ENCODE assay signal across 18 cellular contexts in the genomic region with DNA sequence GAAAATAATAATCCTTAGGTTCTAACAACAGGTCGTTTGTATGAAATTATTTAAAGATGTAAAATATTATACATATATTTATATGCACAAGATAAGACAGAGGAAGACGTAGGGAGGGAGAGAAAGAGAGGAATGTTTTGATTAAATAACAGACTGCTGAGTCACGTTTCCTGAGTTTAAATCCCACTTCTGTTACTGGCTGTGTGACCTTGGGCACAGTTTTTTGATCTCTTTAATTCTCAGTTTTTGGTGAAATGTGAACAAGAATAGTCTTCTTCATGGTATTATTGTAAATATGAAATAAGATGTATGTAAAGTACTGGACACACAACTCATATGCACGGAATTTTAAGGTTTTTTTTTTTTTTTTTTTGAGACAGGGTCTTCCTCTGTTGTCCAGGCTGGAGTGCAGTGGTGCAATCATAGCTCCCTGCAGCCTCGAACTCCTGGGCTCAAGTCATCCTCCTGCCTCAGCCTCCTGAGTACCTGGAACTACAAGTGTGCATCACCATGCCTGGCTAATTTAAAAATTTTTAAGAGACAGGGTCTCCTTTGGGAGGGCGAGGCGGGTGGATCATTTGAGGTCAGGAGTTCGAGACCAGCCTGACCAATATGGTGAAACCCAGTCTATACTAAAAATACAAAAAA. TPM values are rescaled to one million over a fixed set of nuclear protein-coding genes. Genes with fewer than 3 reads are reported as not detected.
DNase-seq lines count a peak whose midpoint lies in the region; ATAC-seq and TF ChIP-seq lines count a peak whose summit lies in the region.
"Had no signal": no experiment of that assay in that cellular context is flagged by ENCODE, and none has a peak within 500 bp of the region (broad histone marks: within the 10 kb centered on the region; RNA-seq: fewer than 3 reads in every experiment).

No MANE protein-coding gene starts in this region.

- H3K4me3 ChIP-seq in cardiac fibroblast (replicated peaks in 1 of 2; ENCODE audit: low read depth in 2 of 2, low read length in 2 of 2): no peak overlapping the region
- H3K4me3 ChIP-seq: gastrocnemius medialis, prostate gland, vagina had no signal

- ATAC-seq in HG02588 (IDR thresholded peaks at IDR 0.05; ENCODE audit: unreplicated experiment) (no peak), HG02970 (IDR thresholded peaks at IDR 0.05; ENCODE audit: low FRiP score, unreplicated experiment) (no peak)
- ATAC-seq: activated CD4-positive, alpha-beta T cell treated with anti-CD3 and anti-CD28 coated beads for 36 hours; activated naive CD8-positive, alpha-beta T cell treated with anti-CD3 and anti-CD28 coated beads, Interleukin-2, amount 50 U/mL, for 24 hours; gastrocnemius medialis had no signal

- DNase-seq in COLO829 (ENCODE audit: low spot score): peak; percentile 49
- DNase-seq in NCI-H226: peak; percentile 38
- DNase-seq in cardiac fibroblast (ENCODE audit: low read depth in 2 of 2): peak; percentile 51 to 65
- DNase-seq in lung microvascular endothelial cell (ENCODE audit: low read depth in 2 of 2): peak; percentile 47 to 61
- no peak for DNase-seq in NCI-H1417 (lab: John Stamatoyannopoulos, UW)
- no peak for DNase-seq in NCI-H1694 treated with DMSO at 0.1 percent for 48 hours (lab: John Stamatoyannopoulos, UW)
- DNase-seq: activated CD4-positive, alpha-beta T cell treated with anti-CD3 and anti-CD28 coated beads for 36 hours; activated naive CD8-positive, alpha-beta T cell treated with anti-CD3 and anti-CD28 coated beads, Interleukin-2, amount 50 U/mL, for 24 hours; activated T-cell treated with anti-CD3 and anti-CD28 coated beads, Interleukin-2, amount 50 U/mL, for 1 hour; BE2C; cortex of kidney; gastrocnemius medialis; Kasumi-1; NCI-H1930 had no signal

- no peak for TF ChIP-seq CTCF in cardiac fibroblast (IDR thresholded peaks at IDR 0.05; ENCODE audit: low read depth, low read length)

RNA-seq across cellular contexts. Expression of gene BAMBI, which starts 42.6 kb away (rescaled TPM):
- total RNA-seq in lung microvascular endothelial cell: 2.0 and 3.0 TPM in 2 replicates

Comparison
In these comparisons a context has a peak if more than half of its experiments do, and no peak if none do; other contexts are left out.
1. DNase-seq: peak in COLO829 (single experiment), NCI-H226 (single experiment), cardiac fibroblast (2 of 2) and lung microvascular endothelial cell (2 of 2); none in NCI-H1417 (0 of 3) and NCI-H1694 treated with DMSO at 0.1 percent for 48 hours (single experiment).